8 cellular contexts compared by ENCODE assay signal in genomic region chr10:69639291-69640195, GRCh38. TPM values are rescaled to one million over a fixed set of nuclear protein-coding genes. Genes with fewer than 3 reads are reported as not detected.
DNase-seq lines count a peak whose midpoint lies in the region; ATAC-seq and TF ChIP-seq lines count a peak whose summit lies in the region.

No MANE protein-coding gene starts in this region.

- no peaks in the 10 kb centered on the region for H3K9me3 Mint-ChIP-seq in endothelial cell (ENCODE audit: unreplicated experiment)

- peaks cover 10% of the 10 kb centered on the region for H3K36me3 Mint-ChIP-seq in endothelial cell (ENCODE audit: low read depth, unreplicated experiment)

- H3K4me1 Mint-ChIP-seq in endothelial cell (ENCODE audit: unreplicated experiment), result no peaks in the 10 kb centered on the region

- peaks cover 4% of the 10 kb centered on the region for H3K27me3 Mint-ChIP-seq in endothelial cell (ENCODE audit: unreplicated experiment)

- peak; percentile 70 for ATAC-seq in Right ventricle myocardium superior (ENCODE audit: poor library complexity)
- no peak for ATAC-seq in Right ventricle myocardium inferior
- no peak for ATAC-seq in HG02970 (IDR thresholded peaks at IDR 0.05; ENCODE audit: low FRiP score, unreplicated experiment)

- intact Hi-C loops in Right ventricle myocardium superior (cut with DNase I), result loop anchor here (2.0 to 5.0 kb wide), 2 partner anchors 125 to 217 kb away; no protein-coding TSS in a partner anchor
- intact Hi-C loops in Right ventricle myocardium inferior (cut with DNase I), result loop anchor here (1.0 to 5.0 kb wide), 4 partner anchors 124 to 227 kb away; partner anchors contain the start of gene COL13A1

- DNase-seq in Right ventricle myocardium superior (peak; percentile 57), Right ventricle myocardium inferior (ENCODE audit: missing footprints) (no peak), NCI-H69 (lab: John Stamatoyannopoulos, UW) (peak; percentile 58), endothelial cell (ENCODE audit: low spot score) (peak; percentile 64), mesenteric fat pad (ENCODE audit: low spot score) (peak; percentile 83)
- DNase-seq in activated CD8-positive, alpha-beta memory T cell treated with anti-CD3 and anti-CD28 coated beads for 24 hours, result peak; percentile 84
- peak; percentile 33 to 49 for DNase-seq in stimulated activated CD8-positive, alpha-beta memory T cell treated with anti-CD3 and anti-CD28 coated beads, Interleukin-2, amount 100 ng/mL, for 1 hour (ENCODE audit: low read depth in 2 of 2)

- no peak overlapping the region for H3K4me3 Mint-ChIP-seq in endothelial cell (ENCODE audit: unreplicated experiment)

- peak; percentile 92 for TF ChIP-seq CTCF in endothelial cell (IDR thresholded peaks at IDR 0.05; ENCODE audit: unreplicated experiment)

- H3K27ac Mint-ChIP-seq in endothelial cell (ENCODE audit: unreplicated experiment), result no peak overlapping the region

RNA-seq across cellular contexts. Expression of gene FAM241B, which starts 9.5 kb away (rescaled TPM):
- 3.3 TPM for total RNA-seq in Right ventricle myocardium superior
- 3.2 TPM for total RNA-seq in Right ventricle myocardium inferior
- 7.1 TPM for total RNA-seq in endothelial cell (ENCODE audit: unreplicated experiment)
- total RNA-seq in mesenteric fat pad, result 2.6 TPM
